Comparison of ENCODE assay signal across 20 cellular contexts in genomic region chr1:94334156-94334555, GRCh38.
DNase-seq lines count a peak whose midpoint lies in the region; ATAC-seq, FAIRE-seq and TF ChIP-seq lines count a peak whose summit lies in the region.
"Had no signal": no experiment of that assay in that cellular context is flagged by ENCODE, and none has a peak within 500 bp of the region (broad histone marks: within the 10 kb centered on the region; RNA-seq: fewer than 3 reads in every experiment).

No MANE protein-coding gene starts in this region.

- no peaks in the 10 kb centered on the region for H3K36me3 Mint-ChIP-seq in WTC11
- H3K36me3 Mint-ChIP-seq in activated T-helper 1 cell treated with anti-CD3 and anti-CD28 coated beads, Interleukin-12 subunit alpha, Interleukin-12 subunit beta, Interleukin-2, Interleukin-4 antibody, amounts not matched to agents 30 ng/mL and 10 ng/mL and 1 ng/mL, durations not matched to agents 14 hours and 24 hours and 36 hours (ENCODE audit: low read depth), result no peaks in the 10 kb centered on the region
- H3K36me3 Mint-ChIP-seq: immature natural killer cell had no signal

- no peak for DNase-seq in adipocyte (ENCODE audit: low read depth)
- no peak for DNase-seq in kidney
- no peak for DNase-seq in EL
- no peak for DNase-seq in WTC11 (ENCODE audit: low spot score)
- DNase-seq in stimulated activated CD4-positive, alpha-beta T cell treated with anti-CD3 and anti-CD28 coated beads, Interleukin-1b, Interleukin-23, amount 100 ng/mL, for 48 hours, result no peak
- no peak for DNase-seq in activated T-helper 1 cell treated with anti-CD3 and anti-CD28 coated beads, Interleukin-12 subunit alpha, Interleukin-12 subunit beta, Interleukin-2, Interleukin-4 antibody, amounts not matched to agents 30 ng/mL and 10 ng/mL and 1 ng/mL, durations not matched to agents 14 hours and 24 hours and 36 hours (ENCODE audit: low spot score)
- DNase-seq: activated CD4-positive, alpha-beta T cell treated with anti-CD3 and anti-CD28 coated beads for 36 hours; activated gamma-delta T cell; AML-193; colonic mucosa; COR-L47; immature natural killer cell; mesendoderm; NCI-H2029 treated with DMSO at 0.1 percent for 48 hours; NCI-H510A had no signal

- intact Hi-C loops in kidney (cut with DNase I), result loop anchor here (5.0 to 10.0 kb wide), 2 partner anchors 272 to 309 kb away; no protein-coding TSS in a partner anchor
- intact Hi-C loops in activated T-helper 1 cell treated with anti-CD3 and anti-CD28 coated beads, Interleukin-12 subunit alpha, Interleukin-12 subunit beta, Interleukin-2, Interleukin-4 antibody, amounts not matched to agents 30 ng/mL and 10 ng/mL and 1 ng/mL, durations not matched to agents 14 hours and 24 hours and 36 hours (cut with micrococcal nuclease), result loop anchor here (10.0 kb wide), 1 partner anchor 99 kb away; the partner anchor contains the start of gene ARHGAP29

- H3K4me2 ChIP-seq in skeletal muscle satellite cell (ENCODE audit: low read length), result no peak overlapping the region

- H3K4me3 Mint-ChIP-seq in WTC11, result no peak overlapping the region
- H3K4me3 Mint-ChIP-seq in activated T-helper 1 cell treated with anti-CD3 and anti-CD28 coated beads, Interleukin-12 subunit alpha, Interleukin-12 subunit beta, Interleukin-2, Interleukin-4 antibody, amounts not matched to agents 30 ng/mL and 10 ng/mL and 1 ng/mL, durations not matched to agents 14 hours and 24 hours and 36 hours, result no peak overlapping the region
- H3K4me3 Mint-ChIP-seq: activated CD4-positive, alpha-beta T cell treated with anti-CD3 and anti-CD28 coated beads for 36 hours; immature natural killer cell; stimulated activated naive CD8-positive, alpha-beta T cell treated with anti-CD3 and anti-CD28 coated beads, Interleukin-15, Interleukin-2, amounts not matched to agents 100 ng/mL and 50 ng/mL, for 24 hours had no signal

- no peaks in the 10 kb centered on the region; the same call in 1 of the 2 replicates for H3K27me3 Mint-ChIP-seq in WTC11 (ENCODE audit: low read depth)
- peaks cover 6% of the 10 kb centered on the region for H3K27me3 Mint-ChIP-seq in activated T-helper 1 cell treated with anti-CD3 and anti-CD28 coated beads, Interleukin-12 subunit alpha, Interleukin-12 subunit beta, Interleukin-2, Interleukin-4 antibody, amounts not matched to agents 30 ng/mL and 10 ng/mL and 1 ng/mL, durations not matched to agents 14 hours and 24 hours and 36 hours (ENCODE audit: insufficient read depth)

- POLR2A ChIA-PET in WTC11 (lab: Charles Lee), result no interaction called here

- TF ChIP-seq CTCF in kidney (IDR thresholded peaks at IDR 0.05; ENCODE audit: borderline replicate concordance, extremely low read depth, insufficient read depth), result no peak
- no peak for TF ChIP-seq CTCF in WTC11 (IDR thresholded peaks at IDR 0.05)

- H3K27me3 ChIP-seq in adipocyte (replicated peaks; ENCODE audit: control insufficient read depth, insufficient read depth, low read length) (peaks cover 5% of the 10 kb centered on the region), skeletal muscle satellite cell (ENCODE audit: control insufficient read depth, insufficient read depth, low read length) (peaks cover 7% of the 10 kb centered on the region)
- H3K27me3 ChIP-seq: colonic mucosa had no signal

- H3K4me3 ChIP-seq in adipocyte (ENCODE audit: low read length) (no peak overlapping the region), kidney (ENCODE audit: low read length in 2 of 2) (no peak overlapping the region), skeletal muscle satellite cell (ENCODE audit: low read length) (no peak overlapping the region)
- H3K4me3 ChIP-seq: colonic mucosa, K562 had no signal

- no peaks in the 10 kb centered on the region for H3K36me3 ChIP-seq in adipocyte (ENCODE audit: control insufficient read depth, insufficient read depth, low read length, severe bottlenecking)
- H3K36me3 ChIP-seq in kidney (ENCODE audit: control insufficient read depth in 1 of 2, insufficient read depth in 2 of 2, low read length in 2 of 2), result no peaks in the 10 kb centered on the region
- H3K36me3 ChIP-seq in skeletal muscle satellite cell (ENCODE audit: insufficient read depth, low read length), result no peaks in the 10 kb centered on the region
- H3K36me3 ChIP-seq: colonic mucosa had no signal

- no peaks in the 10 kb centered on the region for H3K9me3 Mint-ChIP-seq in WTC11
- no peaks in the 10 kb centered on the region for H3K9me3 Mint-ChIP-seq in activated T-helper 1 cell treated with anti-CD3 and anti-CD28 coated beads, Interleukin-12 subunit alpha, Interleukin-12 subunit beta, Interleukin-2, Interleukin-4 antibody, amounts not matched to agents 30 ng/mL and 10 ng/mL and 1 ng/mL, durations not matched to agents 14 hours and 24 hours and 36 hours
- H3K9me3 Mint-ChIP-seq: immature natural killer cell; stimulated activated naive CD8-positive, alpha-beta T cell treated with anti-CD3 and anti-CD28 coated beads, Interleukin-15, Interleukin-2, amounts not matched to agents 100 ng/mL and 50 ng/mL, for 24 hours had no signal

- FAIRE-seq in G401.6 (lab: Jason Lieb, UNC) (peak; percentile 61), kidney (lab: Jason Lieb, UNC) (no peak)
- FAIRE-seq: K562 had no signal

- CTCF ChIA-PET in WTC11 (lab: Charles Lee), result interaction anchor here (1.0 to 8.5 kb wide), 9 partner anchors 8 to 308 kb away, joined by 3 to 190 read pairs (median 16); no protein-coding TSS in a partner anchor

- H3K9me3 ChIP-seq in adipocyte (ENCODE audit: control insufficient read depth, low read length), result no peaks in the 10 kb centered on the region
- no peaks in the 10 kb centered on the region for H3K9me3 ChIP-seq in kidney (ENCODE audit: control insufficient read depth in 1 of 2, low read length in 2 of 2)
- H3K9me3 ChIP-seq in skeletal muscle satellite cell (replicated peaks; ENCODE audit: low read length), result no peaks in the 10 kb centered on the region
- H3K9me3 ChIP-seq: colonic mucosa had no signal

- peaks cover 21% of the 10 kb centered on the region for H3K4me1 Mint-ChIP-seq in WTC11
- H3K4me1 Mint-ChIP-seq in activated T-helper 1 cell treated with anti-CD3 and anti-CD28 coated beads, Interleukin-12 subunit alpha, Interleukin-12 subunit beta, Interleukin-2, Interleukin-4 antibody, amounts not matched to agents 30 ng/mL and 10 ng/mL and 1 ng/mL, durations not matched to agents 14 hours and 24 hours and 36 hours (ENCODE audit: low read depth), result no peaks in the 10 kb centered on the region
- H3K4me1 Mint-ChIP-seq: immature natural killer cell had no signal

- H3K4me1 ChIP-seq in adipocyte (ENCODE audit: control insufficient read depth, insufficient read depth, low read length), result peaks cover 22% of the 10 kb centered on the region
- H3K4me1 ChIP-seq in kidney (ENCODE audit: control insufficient read depth in 1 of 2, insufficient read depth in 1 of 2, low read depth in 1 of 2, low read length in 2 of 2), result peaks cover 2 to 11% of the 10 kb centered on the region in 2 donors
- H3K4me1 ChIP-seq in skeletal muscle satellite cell (ENCODE audit: control insufficient read depth, insufficient read depth, low read length), result peaks cover 37% of the 10 kb centered on the region
- H3K4me1 ChIP-seq: colonic mucosa had no signal

- H3K9ac ChIP-seq in adipocyte (ENCODE audit: low read length) (peak overlapping the region; percentile 65), kidney (ENCODE audit: low read length in 2 of 2) (peak overlapping the region in 1 of 2 donors; percentile 43), skeletal muscle satellite cell (ENCODE audit: low read depth, low read length) (peak overlapping the region; percentile 33)

- peak overlapping the region; percentile 55 to 72 for H3K27ac ChIP-seq in kidney (ENCODE audit: low read depth in 2 of 2, low read length in 2 of 2)
- H3K27ac ChIP-seq: colonic mucosa, HL-60 had no signal

- H3K27ac Mint-ChIP-seq in WTC11, result no peak overlapping the region
- H3K27ac Mint-ChIP-seq in activated T-helper 1 cell treated with anti-CD3 and anti-CD28 coated beads, Interleukin-12 subunit alpha, Interleukin-12 subunit beta, Interleukin-2, Interleukin-4 antibody, amounts not matched to agents 30 ng/mL and 10 ng/mL and 1 ng/mL, durations not matched to agents 14 hours and 24 hours and 36 hours, result no peak overlapping the region
- H3K27ac Mint-ChIP-seq: activated CD4-positive, alpha-beta T cell treated with anti-CD3 and anti-CD28 coated beads for 36 hours; immature natural killer cell; stimulated activated naive CD8-positive, alpha-beta T cell treated with anti-CD3 and anti-CD28 coated beads, Interleukin-15, Interleukin-2, amounts not matched to agents 100 ng/mL and 50 ng/mL, for 24 hours had no signal

- ATAC-seq in WTC11, result no peak
- ATAC-seq: activated CD4-positive, alpha-beta T cell treated with anti-CD3 and anti-CD28 coated beads for 36 hours; K562 had no signal

TF ChIP-seq in WTC11, 78 proteins besides CTCF, POLR2A, EP300 and RAD21 (continues in another document):
- TF ChIP-seq ZSCAN18 (CRISPR knock-in tag; IDR thresholded peaks at IDR 0.05) (no peak), ZNF138 (CRISPR knock-in tag; conservative IDR thresholded peaks at IDR 0.05) (no peak), ATF1 (CRISPR knock-in tag; IDR thresholded peaks at IDR 0.05) (no peak), ZNF671 (CRISPR knock-in tag; IDR thresholded peaks at IDR 0.05) (no peak), ZNF512 (CRISPR knock-in tag; IDR thresholded peaks at IDR 0.05; ENCODE audit: borderline replicate concordance) (no peak)
